ENCODE assay signal across 23 cellular contexts in genomic region chr12:67925551-67925950, GRCh38.
DNase-seq lines count a peak whose midpoint lies in the region; TF ChIP-seq lines count a peak whose summit lies in the region.
"Had no signal": no experiment of that assay in that cellular context is flagged by ENCODE, and none has a peak within 500 bp of the region (broad histone marks: within the 10 kb centered on the region; RNA-seq: fewer than 3 reads in every experiment).

No MANE protein-coding gene starts in this region.

- no peaks in the 10 kb centered on the region for H3K36me3 ChIP-seq in H7 (replicated peaks; ENCODE audit: control insufficient read depth, insufficient read depth, low read length)

- H3K4me3 ChIP-seq in H7 (ENCODE audit: insufficient read depth, low read depth, low read length): no peak overlapping the region
- H3K4me3 ChIP-seq: GM12878, GM23248 had no signal

- DNase-seq in HFFc6 (peak; percentile 59), RPMI7951 (ENCODE audit: low read depth) (peak; percentile 58), iris pigment epithelial cell (ENCODE audit: low read depth) (peak; percentile 67), H7 (no peak), T-helper 1 cell (no peak), NCI-H1436 treated with DMSO at 0.1 percent for 48 hours (lab: John Stamatoyannopoulos, UW) (no peak)
- DNase-seq: DMS153, GDM1, GM23248, H9, IMR-90, KG1, NCI-H1092, NCI-H1417 treated with DMSO at 0.1 percent for 48 hours, NCI-H187, NCI-H2081 treated with DMSO at 0.1 percent for 48 hours, NCI-H2171, NCI-H345, NCI-H82, SHP77 had no signal

- no peaks in the 10 kb centered on the region for H3K9me3 Mint-ChIP-seq in HFFc6
- H3K9me3 Mint-ChIP-seq: H9 had no signal

- H3K27me3 ChIP-seq in H7 (ENCODE audit: control insufficient read depth, insufficient read depth, low read length): no peaks in the 10 kb centered on the region

- peak overlapping the region; percentile 7; the same call in 1 of the 2 replicates for H3K4me3 Mint-ChIP-seq in HFFc6
- H3K4me3 Mint-ChIP-seq: H9 had no signal

- H3K36me3 Mint-ChIP-seq in HFFc6 (ENCODE audit: low read depth): no peaks in the 10 kb centered on the region

- H3K4me1 Mint-ChIP-seq in HFFc6 (ENCODE audit: low read depth): peaks cover 61% of the 10 kb centered on the region

- H3K27me3 Mint-ChIP-seq in HFFc6 (ENCODE audit: insufficient read depth): no peaks in the 10 kb centered on the region

- H3K27ac ChIP-seq in 22Rv1: peak overlapping the region; percentile 47
- H3K27ac ChIP-seq: GM23248, RWPE1 had no signal

- TF ChIP-seq CTCF in 22Rv1 (IDR thresholded peaks at IDR 0.05): no peak
- TF ChIP-seq CTCF in HFFc6 (IDR thresholded peaks at IDR 0.05): no peak

- H3K27ac Mint-ChIP-seq in HFFc6: peak overlapping the region; percentile 2; the same call in 1 of the 2 replicates
- H3K27ac Mint-ChIP-seq: H9 had no signal

Comparison
In these comparisons a context has a peak if more than half of its experiments do, and no peak if none do; other contexts are left out.
1. DNase-seq: peak in HFFc6 (single experiment), RPMI7951 (single experiment) and iris pigment epithelial cell (single experiment); none in H7 (single experiment), T-helper 1 cell (0 of 5) and NCI-H1436 treated with DMSO at 0.1 percent for 48 hours (single experiment).